Comparison of ENCODE assay signal across 10 cellular contexts in genomic region chr1:184212649-184213314, GRCh38.
DNase-seq lines count a peak whose midpoint lies in the region; TF ChIP-seq lines count a peak whose summit lies in the region.
"Had no signal": no experiment of that assay in that cellular context is flagged by ENCODE, and none has a peak within 500 bp of the region (broad histone marks: within the 10 kb centered on the region; RNA-seq: fewer than 3 reads in every experiment).

No MANE protein-coding gene starts in this region.

- H3K27me3 ChIP-seq in smooth muscle cell (ENCODE audit: low read depth), result no peaks in the 10 kb centered on the region

- no peaks in the 10 kb centered on the region for H3F3A ChIP-seq in smooth muscle cell (ENCODE audit: low read depth)

- TF ChIP-seq CTCF in GM20000 (IDR thresholded peaks at IDR 0.05; ENCODE audit: extremely low read depth, missing control alignments), result no peak
- TF ChIP-seq CTCF in fibroblast of mammary gland (conservative IDR thresholded peaks at IDR 0.05; ENCODE audit: control insufficient read depth, insufficient read depth, low read depth, low read length), result no peak
- no peak for TF ChIP-seq CTCF in smooth muscle cell (IDR thresholded peaks at IDR 0.05; ENCODE audit: borderline replicate concordance, insufficient read depth, poor library complexity, severe bottlenecking)

- no peak overlapping the region for H3K4me3 ChIP-seq in fibroblast of mammary gland (ENCODE audit: control insufficient read depth, low read depth, low read length)
- no peak overlapping the region for H3K4me3 ChIP-seq in smooth muscle cell

- H3K4me2 ChIP-seq in smooth muscle cell, result peak overlapping the region; percentile 36

- DNase-seq in GM20000 (ENCODE audit: low spot score) (peak; percentile 9), RPMI8226 (peak; percentile 29), fibroblast of mammary gland (ENCODE audit: low read depth) (peak; percentile 76), smooth muscle cell (lab: John Stamatoyannopoulos, UW; ENCODE audit: unreplicated experiment) (no peak), DMS79 (lab: John Stamatoyannopoulos, UW) (no peak), AML-193 (lab: John Stamatoyannopoulos, UW) (no peak)
- DNase-seq in effector CD4-positive, alpha-beta T cell, result no peak
- no peak for DNase-seq in activated CD4-positive, alpha-beta T cell treated with anti-CD3 and anti-CD28 coated beads, Interleukin-2, amount 50 U/mL, for 48 hours
- DNase-seq: activated CD4-positive, CD25-positive, alpha-beta regulatory T cell; stimulated activated CD4-positive, alpha-beta T cell treated with anti-CD3 and anti-CD28 coated beads, Interleukin-2, amount 100 ng/mL, for 48 hours had no signal

- H3K36me3 ChIP-seq in smooth muscle cell (ENCODE audit: low read depth), result no peaks in the 10 kb centered on the region

- H3K27ac ChIP-seq in smooth muscle cell (ENCODE audit: low read depth), result peak overlapping the region; percentile 39

- H4K20me1 ChIP-seq in smooth muscle cell (ENCODE audit: low read depth), result no peaks in the 10 kb centered on the region

- no peaks in the 10 kb centered on the region for H3K9me3 ChIP-seq in smooth muscle cell (replicated peaks; ENCODE audit: low read depth)

- no peaks in the 10 kb centered on the region for H3K4me1 ChIP-seq in smooth muscle cell (ENCODE audit: low read depth)

- H3K9ac ChIP-seq in smooth muscle cell (ENCODE audit: low read depth), result peak overlapping the region; percentile 13

- H3K79me2 ChIP-seq in smooth muscle cell (ENCODE audit: low read depth), result no peaks in the 10 kb centered on the region

- peak overlapping the region; percentile 88 for H2AFZ ChIP-seq in smooth muscle cell (ENCODE audit: low read depth)

- 76% methylated on average over 7 of the region's 7 CpGs for WGBS in smooth muscle cell (ENCODE audit: low lambda C conversion rate)

Comparison
In these comparisons a context has a peak if more than half of its experiments do, and no peak if none do; other contexts are left out.
1. DNase-seq: peak in GM20000 (single experiment), RPMI8226 (single experiment) and fibroblast of mammary gland (single experiment); none in smooth muscle cell (single experiment), effector CD4-positive, alpha-beta T cell (single experiment), DMS79 (single experiment), activated CD4-positive, alpha-beta T cell treated with anti-CD3 and anti-CD28 coated beads, Interleukin-2, amount 50 U/mL, for 48 hours (0 of 2) and AML-193 (0 of 2).